ENCODE assay signal across 8 cellular contexts in genomic region chr1:148318123-148318899, GRCh38.
DNase-seq lines count a peak whose midpoint lies in the region; ATAC-seq and TF ChIP-seq lines count a peak whose summit lies in the region.

No MANE protein-coding gene starts in this region.

- H3K9me3 Mint-ChIP-seq in CD4-positive, alpha-beta T cell, result no peaks in the 10 kb centered on the region
- H3K9me3 Mint-ChIP-seq in activated CD4-positive, alpha-beta T cell treated with anti-CD3 and anti-CD28 coated beads for 36 hours (ENCODE audit: low read depth), result peaks cover 2% of the 10 kb centered on the region
- peaks cover 3% of the 10 kb centered on the region for H3K9me3 Mint-ChIP-seq in progenitor cell of endocrine pancreas (ENCODE audit: low read depth)

- H3K4me1 ChIP-seq in effector memory CD4-positive, alpha-beta T cell (ENCODE audit: control insufficient read depth, insufficient read depth, low read length, poor library complexity, severe bottlenecking), result peaks cover 11% of the 10 kb centered on the region

- CTCF ChIA-PET in CD4-positive, alpha-beta T cell (lab: Charles Lee), result no interaction called here
- CTCF ChIA-PET in activated CD4-positive, alpha-beta T cell treated with anti-CD3 and anti-CD28 coated beads for 36 hours (lab: Charles Lee), result interaction anchor here (0.5 kb wide), 1 partner anchor 484 kb away, joined by 3 read pairs; no protein-coding TSS in a partner anchor

- peak overlapping the region; percentile 94 for H3K4me3 Mint-ChIP-seq in CD4-positive, alpha-beta T cell
- peak overlapping the region; percentile 78 for H3K4me3 Mint-ChIP-seq in activated CD4-positive, alpha-beta T cell treated with anti-CD3 and anti-CD28 coated beads for 36 hours
- H3K4me3 Mint-ChIP-seq in progenitor cell of endocrine pancreas (ENCODE audit: low read depth), result peak overlapping the region; percentile 59

- H3K4me3 ChIP-seq in effector memory CD4-positive, alpha-beta T cell (ENCODE audit: insufficient read depth, low read depth, low read length, poor library complexity, severe bottlenecking), result peak overlapping the region; percentile 53

- peaks cover 6% of the 10 kb centered on the region for H3K27me3 ChIP-seq in CD4-positive, alpha-beta T cell (ENCODE audit: control insufficient read depth, insufficient read depth, low read length)
- H3K27me3 ChIP-seq in effector memory CD4-positive, alpha-beta T cell (replicated peaks; ENCODE audit: control insufficient read depth, insufficient read depth, low read length, poor library complexity, severe bottlenecking), result no peaks in the 10 kb centered on the region

- peak; percentile 25 to 58 (median 37) for DNase-seq in CD4-positive, alpha-beta T cell
- peak; percentile 86 for DNase-seq in activated CD4-positive, alpha-beta T cell treated with anti-CD3 and anti-CD28 coated beads for 36 hours
- peak; percentile 33 to 40 (median 39) for DNase-seq in effector memory CD4-positive, alpha-beta T cell
- no peak for DNase-seq in progenitor cell of endocrine pancreas (ENCODE audit: low spot score, unreplicated experiment)
- no peak for DNase-seq in NCI-H524 treated with DMSO at 0.1 percent for 48 hours (lab: John Stamatoyannopoulos, UW)
- DNase-seq in caudate nucleus (lab: John Stamatoyannopoulos, UW), result no peak

- peaks cover 33% of the 10 kb centered on the region for H3K27me3 Mint-ChIP-seq in CD4-positive, alpha-beta T cell
- H3K27me3 Mint-ChIP-seq in activated CD4-positive, alpha-beta T cell treated with anti-CD3 and anti-CD28 coated beads for 36 hours, result peaks cover 18% of the 10 kb centered on the region
- peaks cover 57% of the 10 kb centered on the region for H3K27me3 Mint-ChIP-seq in progenitor cell of endocrine pancreas

- peak; percentile 85 for ATAC-seq in CD4-positive, alpha-beta T cell (ENCODE audit: poor library complexity)
- ATAC-seq in HG02678 (IDR thresholded peaks at IDR 0.05; ENCODE audit: unreplicated experiment) (peak; percentile 60), GM18868 (IDR thresholded peaks at IDR 0.05; ENCODE audit: unreplicated experiment) (no peak)
- ATAC-seq in activated CD4-positive, alpha-beta T cell treated with anti-CD3 and anti-CD28 coated beads for 36 hours, result peak; percentile 86

- no peaks in the 10 kb centered on the region for H3K36me3 ChIP-seq in effector memory CD4-positive, alpha-beta T cell (ENCODE audit: control insufficient read depth, insufficient read depth, low read length)

- POLR2A ChIA-PET in CD4-positive, alpha-beta T cell (lab: Charles Lee), result interaction anchor here (1.3 to 1.9 kb wide), 4 partner anchors 15 to 55 kb away, joined by 3 to 32 read pairs (median 4); no protein-coding TSS in a partner anchor
- POLR2A ChIA-PET in activated CD4-positive, alpha-beta T cell treated with anti-CD3 and anti-CD28 coated beads for 36 hours (lab: Charles Lee), result interaction anchor here (0.7 to 1.5 kb wide), 8 partner anchors 11 to 1234 kb away, joined by 3 to 26 read pairs (median 4); no protein-coding TSS in a partner anchor

- no peak for TF ChIP-seq CTCF in CD4-positive, alpha-beta T cell (IDR thresholded peaks at IDR 0.05)
- no peak for TF ChIP-seq CTCF in progenitor cell of endocrine pancreas (IDR thresholded peaks at IDR 0.05; ENCODE audit: unreplicated experiment)

- H3K4me1 Mint-ChIP-seq in CD4-positive, alpha-beta T cell (ENCODE audit: low read depth), result peaks cover 22% of the 10 kb centered on the region
- peaks cover 33% of the 10 kb centered on the region for H3K4me1 Mint-ChIP-seq in activated CD4-positive, alpha-beta T cell treated with anti-CD3 and anti-CD28 coated beads for 36 hours
- peaks cover 4% of the 10 kb centered on the region for H3K4me1 Mint-ChIP-seq in progenitor cell of endocrine pancreas (ENCODE audit: low read depth)

- no peak overlapping the region for H3K27ac ChIP-seq in CD4-positive, alpha-beta T cell (ENCODE audit: low read depth, low read length)
- no peak overlapping the region for H3K27ac ChIP-seq in effector memory CD4-positive, alpha-beta T cell (ENCODE audit: insufficient read depth, low read length, poor library complexity, severe bottlenecking)
- H3K27ac ChIP-seq in caudate nucleus (ENCODE audit: low read depth, low read length), result no peak overlapping the region

- H3K9me3 ChIP-seq in CD4-positive, alpha-beta T cell (ENCODE audit: control insufficient read depth, low read length), result no peaks in the 10 kb centered on the region
- no peaks in the 10 kb centered on the region for H3K9me3 ChIP-seq in effector memory CD4-positive, alpha-beta T cell (ENCODE audit: control insufficient read depth, low read length)

- H3K27ac Mint-ChIP-seq in CD4-positive, alpha-beta T cell, result peak overlapping the region; percentile 29
- peak overlapping the region; percentile 92 for H3K27ac Mint-ChIP-seq in activated CD4-positive, alpha-beta T cell treated with anti-CD3 and anti-CD28 coated beads for 36 hours
- no peak overlapping the region for H3K27ac Mint-ChIP-seq in progenitor cell of endocrine pancreas

- no peaks in the 10 kb centered on the region for H3K36me3 Mint-ChIP-seq in CD4-positive, alpha-beta T cell (ENCODE audit: low read depth)
- no peaks in the 10 kb centered on the region for H3K36me3 Mint-ChIP-seq in activated CD4-positive, alpha-beta T cell treated with anti-CD3 and anti-CD28 coated beads for 36 hours (ENCODE audit: low read depth)
- no peaks in the 10 kb centered on the region for H3K36me3 Mint-ChIP-seq in progenitor cell of endocrine pancreas (ENCODE audit: insufficient read depth)

- intact Hi-C loops in CD4-positive, alpha-beta T cell (cut with DNase I, micrococcal nuclease), result no loop called here
- intact Hi-C loops in activated CD4-positive, alpha-beta T cell treated with anti-CD3 and anti-CD28 coated beads for 36 hours (cut with DNase I, micrococcal nuclease), result loop anchor here (1.0 to 5.0 kb wide), 3 partner anchors 15 to 56 kb away; no protein-coding TSS in a partner anchor

Comparison
In these comparisons a context has a peak if more than half of its experiments do, and no peak if none do; other contexts are left out.
1. DNase-seq: peak in CD4-positive, alpha-beta T cell (10 of 10), activated CD4-positive, alpha-beta T cell treated with anti-CD3 and anti-CD28 coated beads for 36 hours (single experiment) and effector memory CD4-positive, alpha-beta T cell (3 of 3); none in progenitor cell of endocrine pancreas (single experiment), NCI-H524 treated with DMSO at 0.1 percent for 48 hours (single experiment) and caudate nucleus (0 of 61).
2. intact Hi-C loops: an anchor here in activated CD4-positive, alpha-beta T cell treated with anti-CD3 and anti-CD28 coated beads for 36 hours (1.0 to 5.0 kb wide); none called in CD4-positive, alpha-beta T cell.
3. Peak in every context shown above with its lines, with median percentiles within 50 percentile points of each other: H3K4me3 Mint-ChIP-seq.